ENCODE assay signal across 19 cellular contexts in the genomic region with DNA sequence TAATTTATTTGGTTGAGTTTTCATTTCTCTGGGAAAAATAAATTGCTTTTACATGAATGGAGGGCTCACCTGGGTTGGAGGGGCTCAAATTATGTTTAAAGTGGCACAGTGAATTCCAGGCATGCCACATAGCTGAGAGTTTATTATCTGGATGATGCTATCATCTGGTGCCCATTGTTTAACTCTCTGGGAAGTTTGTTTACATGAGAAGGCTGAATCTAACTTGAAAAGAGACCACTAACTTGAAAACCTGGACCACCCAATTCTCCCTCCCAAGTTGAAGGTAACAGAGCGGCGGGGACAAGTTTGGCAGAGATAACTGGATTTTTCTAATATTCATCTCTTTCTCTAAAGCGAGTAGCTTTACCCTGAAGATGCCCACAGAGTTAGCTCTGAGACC.
DNase-seq lines count a peak whose midpoint lies in the region; ATAC-seq, FAIRE-seq and TF ChIP-seq lines count a peak whose summit lies in the region.
"Had no signal": no experiment of that assay in that cellular context is flagged by ENCODE, and none has a peak within 500 bp of the region (broad histone marks: within the 10 kb centered on the region; RNA-seq: fewer than 3 reads in every experiment).

No MANE protein-coding gene starts in this region.

- no peak overlapping the region for H4K91ac ChIP-seq in H1 (replicated peaks; ENCODE audit: insufficient read length, low read length)

- TF ChIP-seq RAD21 in H1 (IDR thresholded peaks at IDR 0.05 in 1 of 2, conservative IDR thresholded peaks at IDR 0.05 in 1 of 2; ENCODE audit: low read depth in 2 of 2, low read length in 2 of 2): no peak

- no peak overlapping the region for H2AK5ac ChIP-seq in H1 (ENCODE audit: low read depth, low read length)

- H2BK15ac ChIP-seq in H1 (ENCODE audit: low read length): no peak overlapping the region

- CTCF ChIA-PET in H1 (lab: Charles Lee; ENCODE audit: partially characterized antibody): interaction anchor here (1.1 to 1.2 kb wide), 3 partner anchors 15 to 54 kb away, joined by 3 read pairs; no protein-coding TSS in a partner anchor

- peak overlapping the region in 1 of 2 experiments; percentile 39; a peak in 1 of 4 replicates for H3K4me2 ChIP-seq in H1 (ENCODE audit: insufficient read depth in 1 of 2, low read depth in 2 of 2, low read length in 2 of 2)

- H3K4me3 ChIP-seq in NT2/D1 (ENCODE audit: insufficient read length, low read depth) (no peak overlapping the region), H1 (ENCODE audit: extremely low read depth in 1 of 4, insufficient read depth in 2 of 4, low read depth in 3 of 4, low read length in 4 of 4) (no peak overlapping the region)

- ATAC-seq in GM21723 (IDR thresholded peaks at IDR 0.05; ENCODE audit: unreplicated experiment): no peak
- ATAC-seq in HG02588 (IDR thresholded peaks at IDR 0.05; ENCODE audit: unreplicated experiment): no peak
- ATAC-seq: HCT116 had no signal

- no peaks in the 10 kb centered on the region; the same call in 1 of the 2 replicates for H3K23me2 ChIP-seq in H1 (ENCODE audit: low read depth, low read length)

- 87% methylated on average over 3 of the region's 3 CpGs; no CpG with 5 or more reads in 1 of the 2 experiments for WGBS in H1 (ENCODE audit: extremely low coverage in 1 of 2, insufficient coverage in 1 of 2, insufficient read length in 1 of 2, insufficient replicate concordance in 2 of 2, low coverage in 1 of 2, low lambda C conversion rate in 2 of 2, missing lambda C conversion rate in 1 of 2), 2 experiments

- H3K27me3 ChIP-seq in NT2/D1 (ENCODE audit: insufficient read depth, insufficient read length): no peaks in the 10 kb centered on the region
- H3K27me3 ChIP-seq in H1 (replicated peaks in 1 of 4; ENCODE audit: control insufficient read depth in 3 of 4, extremely low read depth in 1 of 4, insufficient read depth in 3 of 4, low read length in 3 of 4): no peaks in the 10 kb centered on the region

- no peak overlapping the region for H3K9ac ChIP-seq in NT2/D1 (ENCODE audit: insufficient read length, low read depth)
- H3K9ac ChIP-seq in H1 (replicated peaks in 1 of 4; ENCODE audit: extremely low read depth in 1 of 4, low read depth in 3 of 4, low read length in 3 of 4): no peak overlapping the region

- H4K5ac ChIP-seq in H1 (ENCODE audit: insufficient read length, low read depth, low read length): no peak overlapping the region

- DNase-seq in NT2/D1 (ENCODE audit: low read depth, low spot score): peak; percentile 1
- DNase-seq in H1 (ENCODE audit: low read depth in 1 of 2, low spot score in 2 of 2): no peak
- DNase-seq in iPS-NIHi11 (ENCODE audit: low spot score): peak; percentile 32
- DNase-seq in central memory CD4-positive, alpha-beta T cell: no peak
- DNase-seq: C1 segment of cervical spinal cord; Calu3; CD4-positive, alpha-beta memory T cell; COR-L47; DMS53; DMS79 treated with DMSO at 0.1 percent for 48 hours; GF-D8; GOT3; H7 had no signal

- TF ChIP-seq EP300 in H1 (IDR thresholded peaks at IDR 0.05; ENCODE audit: borderline replicate concordance in 1 of 2, low read depth in 2 of 2, low read length in 2 of 2): no peak

- H3K27ac ChIP-seq in H1 (ENCODE audit: low read depth, low read length): no peak overlapping the region

- H2BK20ac ChIP-seq in H1 (ENCODE audit: low read length): no peak overlapping the region

- H3K18ac ChIP-seq in H1 (ENCODE audit: extremely low read depth, low read length): no peak overlapping the region

- no peak overlapping the region for H3K56ac ChIP-seq in H1 (replicated peaks; ENCODE audit: insufficient read length, low read depth, low read length)

- H3K9me3 ChIP-seq in NT2/D1 (ENCODE audit: insufficient read depth, low read length) (no peaks in the 10 kb centered on the region), H1 (ENCODE audit: insufficient read depth in 2 of 2, low read depth in 1 of 2, low read length in 1 of 2) (no peaks in the 10 kb centered on the region)

- no peak for TF ChIP-seq CTCF in H1 (IDR thresholded peaks at IDR 0.05; ENCODE audit: control extremely low read depth in 1 of 3, insufficient read depth in 1 of 3, low read depth in 1 of 3, low read length in 3 of 3)

- no peak overlapping the region for H3K23ac ChIP-seq in H1 (ENCODE audit: insufficient read length)

- no peak for TF ChIP-seq POLR2A in H1 (IDR thresholded peaks at IDR 0.05; ENCODE audit: control extremely low read depth in 1 of 2, low read depth in 2 of 2, low read length in 2 of 2)

- no peak for FAIRE-seq in H1 (lab: Jason Lieb, UNC)
- FAIRE-seq: GM12891, GM18507, GM19239 had no signal

- no peak overlapping the region for H3K14ac ChIP-seq in H1 (ENCODE audit: insufficient read length)

- H2AFZ ChIP-seq in H1 (ENCODE audit: low read length): no peak overlapping the region

- no peak overlapping the region for H3K4ac ChIP-seq in H1 (replicated peaks; ENCODE audit: insufficient read length, low read depth, low read length)

- H3K36me3 ChIP-seq in NT2/D1 (ENCODE audit: insufficient read depth, insufficient read length, low read length): no peaks in the 10 kb centered on the region
- H3K36me3 ChIP-seq in H1 (ENCODE audit: control insufficient read depth in 2 of 4, insufficient read depth in 4 of 4, low read length in 3 of 4): no peaks in the 10 kb centered on the region

- H4K8ac ChIP-seq in H1 (ENCODE audit: extremely low read depth, insufficient read depth, low read length): no peak overlapping the region

- H4K20me1 ChIP-seq in H1 (replicated peaks in 1 of 2; ENCODE audit: control insufficient read depth in 1 of 2, insufficient read depth in 2 of 2, low read length in 2 of 2): no peaks in the 10 kb centered on the region

- H2BK120ac ChIP-seq in H1 (replicated peaks; ENCODE audit: low read depth, low read length): no peak overlapping the region

- H2BK5ac ChIP-seq in H1 (ENCODE audit: low read depth, low read length): no peak overlapping the region

- H3K4me1 ChIP-seq in NT2/D1 (ENCODE audit: insufficient read depth, insufficient read length) (no peaks in the 10 kb centered on the region), H1 (replicated peaks in 1 of 4; ENCODE audit: control insufficient read depth in 3 of 4, insufficient read depth in 4 of 4, low read length in 3 of 4) (peaks cover 0 to 2% (median 0%) of the 10 kb centered on the region in 4 experiments; a peak in 1 of 7 replicates)

- no peak overlapping the region for H2BK12ac ChIP-seq in H1 (ENCODE audit: low read depth, low read length)

- POLR2A ChIA-PET in H1 (lab: Charles Lee; ENCODE audit: partially characterized antibody): no interaction called here

- no peaks in the 10 kb centered on the region for H3K79me2 ChIP-seq in H1 (ENCODE audit: control insufficient read depth in 1 of 2, insufficient read depth in 2 of 2, low read length in 2 of 2)

- no peaks in the 10 kb centered on the region for H3K79me1 ChIP-seq in H1 (ENCODE audit: low read depth, low read length)

TF ChIP-seq in H1, 55 proteins besides CTCF, POLR2A, EP300 and RAD21:
- TF ChIP-seq TEAD4 (IDR thresholded peaks at IDR 0.05; ENCODE audit: low read depth, low read length): peak; percentile 66
- no peak for TF ChIP-seq CEBPB (IDR thresholded peaks at IDR 0.05; ENCODE audit: low read depth, low read length)

Comparison
In these comparisons a context has a peak if more than half of its experiments do, and no peak if none do; other contexts are left out.
1. DNase-seq: peak in NT2/D1 (single experiment) and iPS-NIHi11 (single experiment); none in H1 (0 of 2) and central memory CD4-positive, alpha-beta T cell (single experiment).